18 cellular contexts compared by ENCODE assay signal in the genomic region with DNA sequence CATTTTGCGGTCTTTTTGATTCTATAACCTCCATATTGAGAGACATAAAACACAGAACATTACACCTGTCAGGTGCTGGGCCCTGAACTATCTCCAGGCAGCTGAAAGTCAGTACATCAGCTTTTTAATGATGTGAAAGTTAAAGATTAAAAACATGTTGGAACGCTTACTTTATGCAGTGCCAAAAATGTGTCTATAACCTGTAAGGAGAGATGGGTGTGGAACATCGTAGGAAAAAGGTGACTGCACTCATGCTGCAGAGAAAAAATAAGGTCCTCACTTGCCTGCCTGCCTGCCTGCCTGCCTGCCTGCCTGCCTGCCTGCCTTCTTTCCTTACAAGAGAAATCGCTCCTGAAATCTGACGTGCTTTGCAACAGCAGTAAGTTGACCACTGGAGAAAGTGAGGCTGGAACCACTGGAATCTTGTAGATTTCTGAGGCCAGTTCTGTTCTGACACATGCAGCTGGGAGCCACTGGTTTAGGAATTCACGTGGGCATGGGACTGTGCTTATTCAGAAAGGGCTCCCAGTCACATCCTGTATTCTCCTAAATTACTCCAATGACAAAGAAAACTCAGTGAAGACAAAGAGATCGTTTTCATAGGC. TPM values are rescaled to one million over a fixed set of nuclear protein-coding genes. Genes with fewer than 3 reads are reported as not detected.
DNase-seq lines count a peak whose midpoint lies in the region; ATAC-seq and TF ChIP-seq lines count a peak whose summit lies in the region.
"Had no signal": no experiment of that assay in that cellular context is flagged by ENCODE, and none has a peak within 500 bp of the region (broad histone marks: within the 10 kb centered on the region; RNA-seq: fewer than 3 reads in every experiment).

No MANE protein-coding gene starts in this region.

- H3K4me1 Mint-ChIP-seq in H9 (peaks cover 85 to 90% of the 10 kb centered on the region in 2 experiments), chondrocyte (ENCODE audit: low read depth) (peaks cover 42% of the 10 kb centered on the region)
- H3K4me1 Mint-ChIP-seq: T-helper 17 cell had no signal

- H3K27me3 ChIP-seq in H9 (ENCODE audit: insufficient read depth, low read length) = no peaks in the 10 kb centered on the region

- no peak overlapping the region for H2BK12ac ChIP-seq in H9 (ENCODE audit: insufficient read length, low read depth, low read length)

- DNase-seq in H9 (no peak), chondrocyte (ENCODE audit: low spot score) (no peak), kidney tubule cell (ENCODE audit: low spot score) (peak; percentile 79), stromal cell of bone marrow (ENCODE audit: low read depth) (peak; percentile 18), epidermal melanocyte (ENCODE audit: insufficient read length, low spot score) (no peak)
- DNase-seq in activated CD4-positive, alpha-beta T cell treated with anti-CD3 and anti-CD28 coated beads, Interleukin-2, amount 50 U/mL, for 48 hours = no peak
- DNase-seq: activated CD4-positive, alpha-beta T cell treated with anti-CD3 and anti-CD28 coated beads for 36 hours; activated naive CD8-positive, alpha-beta T cell treated with anti-CD3 and anti-CD28 coated beads, Interleukin-2, amount 10 ng/mL, durations not matched to agents 7 days and 5 days; activated T-cell treated with anti-CD3 and anti-CD28 coated beads, Interleukin-2, amount 50 U/mL, for 1 hour; CD4-positive, alpha-beta memory T cell; erythroblast; hypothalamus; MM.1S; NCI-H2107; NCI-H82; T-helper 17 cell had no signal

- no peaks in the 10 kb centered on the region for H3K23me2 ChIP-seq in H9 (ENCODE audit: insufficient read length, low read depth, low read length, poor library complexity, severe bottlenecking)

- no peak overlapping the region for H3K4ac ChIP-seq in H9 (ENCODE audit: low read depth, low read length)

- H2AK5ac ChIP-seq in H9 (ENCODE audit: insufficient read length, low read length) = no peak overlapping the region

- H3K79me1 ChIP-seq in H9 (ENCODE audit: insufficient read depth, low read depth, low read length, poor library complexity, severe bottlenecking) = peaks cover 4% of the 10 kb centered on the region

- H2AFZ ChIP-seq in H9 (ENCODE audit: low read length) = no peak overlapping the region

- H3K9me3 ChIP-seq in H9 (ENCODE audit: control insufficient read depth, low read depth, low read length) = no peaks in the 10 kb centered on the region

- H3K4me1 ChIP-seq in H9 (ENCODE audit: insufficient read depth, low read length) = peaks cover 39% of the 10 kb centered on the region; the same call in 1 of the 2 replicates

- no peak overlapping the region for H3K56ac ChIP-seq in H9 (ENCODE audit: insufficient read length, low read depth, low read length)

- no peak overlapping the region for H3K9ac ChIP-seq in H9 (ENCODE audit: extremely low read depth, insufficient read length, low read length)

- no peak overlapping the region for H3T11ph ChIP-seq in H9 (ENCODE audit: low read length)

- no peak for ATAC-seq in GM19395 (IDR thresholded peaks at IDR 0.05; ENCODE audit: unreplicated experiment)
- ATAC-seq: activated CD4-positive, alpha-beta T cell treated with anti-CD3 and anti-CD28 coated beads for 36 hours; T-helper 17 cell had no signal

- peak overlapping the region; percentile 62 to 87 (median 82); a peak in 6 of 7 replicates for H3K27ac Mint-ChIP-seq in H9
- peak overlapping the region; percentile 70 for H3K27ac Mint-ChIP-seq in chondrocyte (ENCODE audit: unreplicated experiment)
- H3K27ac Mint-ChIP-seq: activated CD4-positive, alpha-beta T cell treated with anti-CD3 and anti-CD28 coated beads for 36 hours; activated naive CD8-positive, alpha-beta T cell treated with anti-CD3 and anti-CD28 coated beads, Interleukin-2, amount 10 ng/mL, durations not matched to agents 7 days and 5 days; CD4-positive, alpha-beta memory T cell; T-helper 17 cell had no signal

- no peak overlapping the region; the same call in 1 of the 2 replicates for H3K14ac ChIP-seq in H9 (ENCODE audit: insufficient read depth, low read length)

- TF ChIP-seq CTCF in H9 (conservative IDR thresholded peaks at IDR 0.05) (no peak), chondrocyte (IDR thresholded peaks at IDR 0.05) (no peak)

- peak overlapping the region in 1 of 2 experiments; percentile 28; a peak in 1 of 5 replicates for H3K4me3 Mint-ChIP-seq in H9
- no peak overlapping the region for H3K4me3 Mint-ChIP-seq in chondrocyte (ENCODE audit: unreplicated experiment)
- H3K4me3 Mint-ChIP-seq: activated CD4-positive, alpha-beta T cell treated with anti-CD3 and anti-CD28 coated beads for 36 hours; activated naive CD8-positive, alpha-beta T cell treated with anti-CD3 and anti-CD28 coated beads, Interleukin-2, amount 10 ng/mL, durations not matched to agents 7 days and 5 days; CD4-positive, alpha-beta memory T cell; T-helper 17 cell had no signal

- H2BK15ac ChIP-seq in H9 (ENCODE audit: low read depth, low read length) = no peak overlapping the region

- no CpG with 5 or more reads among the region's 7 CpGs for WGBS in H9 (ENCODE audit: extremely low coverage, insufficient read length, low lambda C conversion rate)

- H2BK20ac ChIP-seq in H9 (ENCODE audit: low read depth, low read length, poor library complexity, severe bottlenecking) = no peak overlapping the region

- no peak overlapping the region for H4K8ac ChIP-seq in H9 (replicated peaks; ENCODE audit: insufficient read length, low read depth, low read length)

- no peak overlapping the region for H4K91ac ChIP-seq in H9 (ENCODE audit: insufficient read length, low read depth, low read length)

- H3K27ac ChIP-seq in H9 (ENCODE audit: insufficient read length, low read depth, low read length) = peak overlapping the region; percentile 63
- H3K27ac ChIP-seq: RWPE1 had no signal

- H3K36me3 Mint-ChIP-seq in H9 (ENCODE audit: insufficient read depth in 1 of 3, low read depth in 3 of 3) (peaks cover 3 to 40% (median 25%) of the 10 kb centered on the region in 3 experiments; a peak in 6 of 7 replicates), chondrocyte (ENCODE audit: low read depth) (no peaks in the 10 kb centered on the region)
- H3K36me3 Mint-ChIP-seq: activated naive CD8-positive, alpha-beta T cell treated with anti-CD3 and anti-CD28 coated beads, Interleukin-2, amount 10 ng/mL, durations not matched to agents 7 days and 5 days; CD4-positive, alpha-beta memory T cell had no signal

- H3K18ac ChIP-seq in H9 (ENCODE audit: insufficient read length, low read depth, low read length) = no peak overlapping the region

- no peaks in the 10 kb centered on the region for H3K27me3 Mint-ChIP-seq in H9 (ENCODE audit: low read depth)
- no peaks in the 10 kb centered on the region for H3K27me3 Mint-ChIP-seq in chondrocyte (ENCODE audit: low read depth)

- no peaks in the 10 kb centered on the region for H4K20me1 ChIP-seq in H9 (ENCODE audit: control insufficient read depth, insufficient read depth, insufficient read length)

- no peak overlapping the region for H2BK5ac ChIP-seq in H9 (ENCODE audit: insufficient read length, low read length)

- no peak overlapping the region for H2BK120ac ChIP-seq in H9 (ENCODE audit: low read depth, low read length, poor library complexity, severe bottlenecking)

- H3K23ac ChIP-seq in H9 (ENCODE audit: insufficient read length, low read depth, low read length) = no peak overlapping the region

- H3K9me3 Mint-ChIP-seq in H9 = no peaks in the 10 kb centered on the region
- no peaks in the 10 kb centered on the region for H3K9me3 Mint-ChIP-seq in chondrocyte (ENCODE audit: low read depth)
- H3K9me3 Mint-ChIP-seq: activated naive CD8-positive, alpha-beta T cell treated with anti-CD3 and anti-CD28 coated beads, Interleukin-2, amount 10 ng/mL, durations not matched to agents 7 days and 5 days had no signal

- no peak overlapping the region for H4K5ac ChIP-seq in H9 (ENCODE audit: insufficient read length, low read depth, low read length)

- peaks cover 20% of the 10 kb centered on the region; the same call in 1 of the 2 replicates for H3K79me2 ChIP-seq in H9 (ENCODE audit: insufficient read depth, low read length)

- H3K4me2 ChIP-seq in H9 (ENCODE audit: insufficient read depth, insufficient read length, low read length) = no peak overlapping the region

RNA-seq across cellular contexts. Expression of gene BCL11A, which starts 34.1 kb away (rescaled TPM):
- total RNA-seq in H9 (2021) (91.4 and 92.7 TPM in 2 replicates), chondrocyte (11.1 to 15.4 TPM (median 13.4 TPM) in 3 replicates)

Comparison
In these comparisons a context has a peak if more than half of its experiments do, and no peak if none do; other contexts are left out.
1. DNase-seq: peak in kidney tubule cell (single experiment) and stromal cell of bone marrow (single experiment); none in H9 (single experiment), chondrocyte (single experiment), activated CD4-positive, alpha-beta T cell treated with anti-CD3 and anti-CD28 coated beads, Interleukin-2, amount 50 U/mL, for 48 hours (0 of 2) and epidermal melanocyte (single experiment).